13 cellular contexts compared by ENCODE assay signal in the genomic region with DNA sequence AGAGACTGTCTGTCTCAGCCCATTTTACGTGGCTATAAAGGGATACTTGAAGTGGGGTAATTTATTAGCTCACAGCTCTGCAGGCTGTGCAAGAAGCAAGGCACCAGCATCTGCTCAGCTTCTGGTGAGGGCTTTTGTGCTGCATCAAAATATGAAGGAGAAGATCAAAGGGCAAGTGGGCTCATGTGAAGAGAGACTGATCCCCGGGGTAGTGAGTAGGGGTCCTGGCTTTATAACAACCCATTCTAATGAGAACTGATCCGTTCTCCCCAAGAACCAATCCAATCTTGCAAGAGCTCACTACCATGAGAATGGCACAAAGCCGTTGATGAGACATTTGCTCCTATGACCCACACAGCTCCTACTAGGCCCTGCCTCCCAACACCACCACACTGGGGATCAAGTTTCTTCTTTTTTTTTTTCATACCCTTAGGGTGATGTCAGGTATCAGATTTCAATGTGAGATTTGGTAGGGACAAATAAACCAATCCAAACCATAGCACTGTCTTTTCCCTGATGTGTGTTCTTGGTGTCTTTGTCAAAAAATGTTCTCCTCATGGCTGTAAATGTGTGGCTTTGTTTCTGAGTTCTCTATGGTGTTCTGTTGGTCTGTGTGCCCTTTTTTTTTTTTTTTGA.
DNase-seq lines count a peak whose midpoint lies in the region; ATAC-seq and TF ChIP-seq lines count a peak whose summit lies in the region.
"Had no signal": no experiment of that assay in that cellular context is flagged by ENCODE, and none has a peak within 500 bp of the region (broad histone marks: within the 10 kb centered on the region; RNA-seq: fewer than 3 reads in every experiment).

No MANE protein-coding gene starts in this region.

- H3K4me1 ChIP-seq in PC-9 (replicated peaks; ENCODE audit: insufficient read depth) (peaks cover 18% of the 10 kb centered on the region), hepatocyte (ENCODE audit: insufficient read depth) (no peaks in the 10 kb centered on the region)

- H3K79me2 ChIP-seq in PC-9 (ENCODE audit: low read depth) (peaks cover 8% of the 10 kb centered on the region; the same call in 1 of the 2 replicates), hepatocyte (peaks cover 9% of the 10 kb centered on the region)

- no peaks in the 10 kb centered on the region for H3K4me1 Mint-ChIP-seq in activated naive CD8-positive, alpha-beta T cell treated with anti-CD3 and anti-CD28 coated beads, Interleukin-2, amount 50 U/mL, for 24 hours
- H3K4me1 Mint-ChIP-seq in activated naive CD8-positive, alpha-beta T cell treated with anti-CD3 and anti-CD28 coated beads for 36 hours = peaks cover 2% of the 10 kb centered on the region

- no peaks in the 10 kb centered on the region for H4K20me1 ChIP-seq in PC-9 (ENCODE audit: insufficient read depth)
- no peaks in the 10 kb centered on the region for H4K20me1 ChIP-seq in hepatocyte (ENCODE audit: insufficient read depth, poor library complexity, severe bottlenecking)

- peaks cover 31% of the 10 kb centered on the region; the same call in 1 of the 2 replicates for H3F3A ChIP-seq in PC-9 (ENCODE audit: insufficient read depth, low read depth)

- H3K4me2 ChIP-seq in PC-9 (peak overlapping the region; percentile 28; the same call in 1 of the 2 replicates), hepatocyte (no peak overlapping the region)

- peaks cover 60% of the 10 kb centered on the region for H3K36me3 Mint-ChIP-seq in activated naive CD8-positive, alpha-beta T cell treated with anti-CD3 and anti-CD28 coated beads, Interleukin-2, amount 50 U/mL, for 24 hours (ENCODE audit: low read depth)
- H3K36me3 Mint-ChIP-seq in activated naive CD8-positive, alpha-beta T cell treated with anti-CD3 and anti-CD28 coated beads for 36 hours = peaks cover 46% of the 10 kb centered on the region

- no peak for DNase-seq in activated naive CD8-positive, alpha-beta T cell treated with anti-CD3 and anti-CD28 coated beads, Interleukin-2, amount 50 U/mL, for 24 hours
- DNase-seq in activated naive CD8-positive, alpha-beta T cell treated with anti-CD3 and anti-CD28 coated beads for 36 hours = no peak
- DNase-seq in PC-9 = peak; percentile 53 to 75
- peak; percentile 52 for DNase-seq in fibroblast of the conjunctiva (ENCODE audit: low read depth)
- no peak for DNase-seq in hepatocyte (ENCODE audit: low spot score)
- DNase-seq in NCI-H82 treated with DMSO at 0.1 percent for 48 hours (lab: John Stamatoyannopoulos, UW; ENCODE audit: unreplicated experiment) = no peak
- DNase-seq: activated CD4-positive, alpha-beta T cell treated with anti-CD3 and anti-CD28 coated beads for 1 hour; anterior cingulate cortex; C1 segment of cervical spinal cord had no signal

- H3K9me2 ChIP-seq in PC-9 (ENCODE audit: insufficient read depth) (no peaks in the 10 kb centered on the region), hepatocyte (replicated peaks; ENCODE audit: insufficient read depth) (no peaks in the 10 kb centered on the region)

- no peak overlapping the region for H3K27ac Mint-ChIP-seq in activated naive CD8-positive, alpha-beta T cell treated with anti-CD3 and anti-CD28 coated beads, Interleukin-2, amount 50 U/mL, for 24 hours
- no peak overlapping the region for H3K27ac Mint-ChIP-seq in activated naive CD8-positive, alpha-beta T cell treated with anti-CD3 and anti-CD28 coated beads for 36 hours

- no peak for TF ChIP-seq CTCF in PC-9 (conservative IDR thresholded peaks at IDR 0.05)
- no peak for TF ChIP-seq CTCF in hepatocyte (IDR thresholded peaks at IDR 0.05; ENCODE audit: poor library complexity)

- POLR2A ChIA-PET in PC-9 (lab: Charles Lee; ENCODE audit: unreplicated experiment) = interaction anchor here (0.6 to 1.0 kb wide), 2 partner anchors 30 to 63 kb away, joined by 3 to 5 read pairs; partner anchors contain the start of gene IQGAP1

- H3K27me3 ChIP-seq in PC-9 (ENCODE audit: insufficient read depth, low read depth) (no peaks in the 10 kb centered on the region), hepatocyte (no peaks in the 10 kb centered on the region)

- no peak overlapping the region for H2AFZ ChIP-seq in PC-9
- H2AFZ ChIP-seq in hepatocyte = no peak overlapping the region

- H3K27me3 Mint-ChIP-seq in activated naive CD8-positive, alpha-beta T cell treated with anti-CD3 and anti-CD28 coated beads, Interleukin-2, amount 50 U/mL, for 24 hours = no peaks in the 10 kb centered on the region
- H3K27me3 Mint-ChIP-seq in activated naive CD8-positive, alpha-beta T cell treated with anti-CD3 and anti-CD28 coated beads for 36 hours = no peaks in the 10 kb centered on the region

- no peaks in the 10 kb centered on the region for H3K9me3 Mint-ChIP-seq in activated naive CD8-positive, alpha-beta T cell treated with anti-CD3 and anti-CD28 coated beads, Interleukin-2, amount 50 U/mL, for 24 hours
- H3K9me3 Mint-ChIP-seq in activated naive CD8-positive, alpha-beta T cell treated with anti-CD3 and anti-CD28 coated beads for 36 hours = no peaks in the 10 kb centered on the region
- H3K9me3 Mint-ChIP-seq: neural crest cell had no signal

- H3K27ac ChIP-seq in PC-9 (no peak overlapping the region), temporal lobe (ENCODE audit: low read depth, low read length) (peak overlapping the region; percentile 87), hepatocyte (no peak overlapping the region)

- H3K36me3 ChIP-seq in PC-9 (ENCODE audit: low read depth) (peaks cover 66% of the 10 kb centered on the region), hepatocyte (replicated peaks; ENCODE audit: insufficient read depth, low read depth) (peaks cover 4% of the 10 kb centered on the region)

- BruUV-seq in PC-9 (replicated peaks; lab: Mats Ljungman, UMichigan) = no TSS peak

- ATAC-seq in activated naive CD8-positive, alpha-beta T cell treated with anti-CD3 and anti-CD28 coated beads, Interleukin-2, amount 50 U/mL, for 24 hours = peak; percentile 33
- ATAC-seq in GM18873 (IDR thresholded peaks at IDR 0.05; ENCODE audit: low FRiP score, unreplicated experiment) = no peak

- H3K4me3 ChIP-seq in PC-9 = no peak overlapping the region
- H3K4me3 ChIP-seq in hepatocyte = no peak overlapping the region
- H3K4me3 ChIP-seq: HAP-1 had no signal

- no peaks in the 10 kb centered on the region for H3K9me3 ChIP-seq in PC-9 (ENCODE audit: insufficient read depth, low read depth)
- H3K9me3 ChIP-seq in hepatocyte (ENCODE audit: low read depth) = no peaks in the 10 kb centered on the region
- H3K9me3 ChIP-seq: HAP-1 had no signal

- 73% methylated on average over 4 of the region's 4 CpGs for WGBS in hepatocyte (ENCODE audit: low lambda C conversion rate, missing lambda C conversion rate)

- CTCF ChIA-PET in PC-9 (lab: Charles Lee) = interaction anchor here (0.6 to 1.1 kb wide), 3 partner anchors 89 to 136 kb away, joined by 3 to 5 read pairs (median 4); no protein-coding TSS in a partner anchor

- no peak overlapping the region for H3K4me3 Mint-ChIP-seq in activated naive CD8-positive, alpha-beta T cell treated with anti-CD3 and anti-CD28 coated beads, Interleukin-2, amount 50 U/mL, for 24 hours
- H3K4me3 Mint-ChIP-seq in activated naive CD8-positive, alpha-beta T cell treated with anti-CD3 and anti-CD28 coated beads for 36 hours = no peak overlapping the region
- H3K4me3 Mint-ChIP-seq: neural crest cell had no signal

- intact Hi-C loops in PC-9 (cut with micrococcal nuclease; ENCODE audit: unreplicated experiment) = loop anchor here (1.0 kb wide), 1 partner anchor 51 kb away; no protein-coding TSS in a partner anchor

Comparison
In these comparisons a context has a peak if more than half of its experiments do, and no peak if none do; other contexts are left out.
1. DNase-seq: peak in PC-9 (2 of 2) and fibroblast of the conjunctiva (single experiment); none in activated naive CD8-positive, alpha-beta T cell treated with anti-CD3 and anti-CD28 coated beads, Interleukin-2, amount 50 U/mL, for 24 hours (single experiment), activated naive CD8-positive, alpha-beta T cell treated with anti-CD3 and anti-CD28 coated beads for 36 hours (single experiment), hepatocyte (single experiment) and NCI-H82 treated with DMSO at 0.1 percent for 48 hours (single experiment).